In genomic region chr1:25820247-25821111, GRCh38 we compare ENCODE assay signal across 8 cellular contexts. TPM values are rescaled to one million over a fixed set of nuclear protein-coding genes. Genes with fewer than 3 reads are reported as not detected.
DNase-seq lines count a peak whose midpoint lies in the region; ATAC-seq and TF ChIP-seq lines count a peak whose summit lies in the region.

No MANE protein-coding gene starts in this region.

- H3K27ac Mint-ChIP-seq in natural killer cell treated with Interleukin-12 subunit alpha and Interleukin-12 subunit beta and Interleukin-15 and Interleukin-18, amount 100 ng/mL, for 72 hours, result peak overlapping the region; percentile 88 to 93

- H3K27ac ChIP-seq in epithelial cell of prostate (peak overlapping the region; percentile 90), thymus (ENCODE audit: low read depth) (peak overlapping the region; percentile 90)

- H3K36me3 Mint-ChIP-seq in natural killer cell treated with Interleukin-12 subunit alpha and Interleukin-12 subunit beta and Interleukin-15 and Interleukin-18, amount 100 ng/mL, for 72 hours, result no peaks in the 10 kb centered on the region

- peaks cover 30 to 37% of the 10 kb centered on the region in 2 donors for H3K4me1 Mint-ChIP-seq in natural killer cell treated with Interleukin-12 subunit alpha and Interleukin-12 subunit beta and Interleukin-15 and Interleukin-18, amount 100 ng/mL, for 72 hours (ENCODE audit: low read depth in 2 of 2)

- H3K4me3 ChIP-seq in AG10803 (ENCODE audit: low read length) (peak overlapping the region; percentile 89), thymus (ENCODE audit: low read length) (peak overlapping the region; percentile 89)

- ATAC-seq in GM18861 (IDR thresholded peaks at IDR 0.05; ENCODE audit: unreplicated experiment) (peak; percentile 27), HG03064 (IDR thresholded peaks at IDR 0.05; ENCODE audit: low read depth, unreplicated experiment) (peak; percentile 56)
- peak; percentile 80 to 84 for ATAC-seq in natural killer cell treated with Interleukin-12 subunit alpha and Interleukin-12 subunit beta and Interleukin-15 and Interleukin-18, amount 100 ng/mL, for 72 hours

- H3K9me3 Mint-ChIP-seq in natural killer cell treated with Interleukin-12 subunit alpha and Interleukin-12 subunit beta and Interleukin-15 and Interleukin-18, amount 100 ng/mL, for 72 hours, result no peaks in the 10 kb centered on the region

- 1% methylated on average over 67 of the region's 67 CpGs for WGBS in thymus

- peak overlapping the region; percentile 98 for H3K4me3 Mint-ChIP-seq in natural killer cell treated with Interleukin-12 subunit alpha and Interleukin-12 subunit beta and Interleukin-15 and Interleukin-18, amount 100 ng/mL, for 72 hours

- H3K4me1 ChIP-seq in thymus (ENCODE audit: control insufficient read depth, insufficient read depth, low read length), result peaks cover 10% of the 10 kb centered on the region

- no peaks in the 10 kb centered on the region for H3K27me3 ChIP-seq in thymus (ENCODE audit: control insufficient read depth, insufficient read depth)

- peaks cover 2% of the 10 kb centered on the region for H3K9me3 ChIP-seq in thymus (ENCODE audit: control insufficient read depth)

- H3K36me3 ChIP-seq in thymus (ENCODE audit: control insufficient read depth, insufficient read depth), result peaks cover 8% of the 10 kb centered on the region

- no peaks in the 10 kb centered on the region for H3K27me3 Mint-ChIP-seq in natural killer cell treated with Interleukin-12 subunit alpha and Interleukin-12 subunit beta and Interleukin-15 and Interleukin-18, amount 100 ng/mL, for 72 hours

- DNase-seq in AG10803 (ENCODE audit: low read depth) (peak; percentile 61), NOMO-1 treated with DMSO at 0.1 percent for 48 hours (lab: John Stamatoyannopoulos, UW; ENCODE audit: unreplicated experiment) (peak; percentile 66), activated T-cell treated with anti-CD3 and anti-CD28 coated beads for 24 hours (ENCODE audit: low read depth) (peak; percentile 50), epithelial cell of prostate (ENCODE audit: low read depth, low spot score) (peak; percentile 43)
- peak; percentile 84 for DNase-seq in natural killer cell treated with Interleukin-12 subunit alpha and Interleukin-12 subunit beta and Interleukin-15 and Interleukin-18, amount 100 ng/mL, for 72 hours (ENCODE audit: low spot score)

- TF ChIP-seq CTCF in AG10803 (conservative IDR thresholded peaks at IDR 0.05; ENCODE audit: low read length), result no peak

RNA-seq across cellular contexts. Expression of gene MTFR1L, which starts 0.7 kb away (rescaled TPM):
- 10 to 100 TPM; 29.8 to 37.3 TPM for total RNA-seq in natural killer cell treated with Interleukin-12 subunit alpha and Interleukin-12 subunit beta and Interleukin-15 and Interleukin-18, amount 100 ng/mL, for 72 hours
- polyA plus RNA-seq in thymus, result 53.9 TPM

RNA-seq across cellular contexts. Expression of gene SELENON, which starts 20.5 kb away (rescaled TPM):
- 1 to 10 TPM; 6.6 to 9.6 TPM for total RNA-seq in natural killer cell treated with Interleukin-12 subunit alpha and Interleukin-12 subunit beta and Interleukin-15 and Interleukin-18, amount 100 ng/mL, for 72 hours
- 17.4 TPM for polyA plus RNA-seq in thymus

RNA-seq across cellular contexts. Expression of gene AUNIP, which starts 38.8 kb away (rescaled TPM):
- total RNA-seq in natural killer cell treated with Interleukin-12 subunit alpha and Interleukin-12 subunit beta and Interleukin-15 and Interleukin-18, amount 100 ng/mL, for 72 hours, result 10 to 100 TPM in 1 of 2 donors, 1 to 10 TPM in 1; 4.2 to 15.1 TPM
- polyA plus RNA-seq in thymus, result 0.59 TPM

RNA-seq across cellular contexts. Expression of gene PAQR7, which starts 55.0 kb away (rescaled TPM):
- 1 to 10 TPM; 5.2 to 6.3 TPM for total RNA-seq in natural killer cell treated with Interleukin-12 subunit alpha and Interleukin-12 subunit beta and Interleukin-15 and Interleukin-18, amount 100 ng/mL, for 72 hours
- polyA plus RNA-seq in thymus, result 2.9 TPM

Comparison
In these comparisons a context has a peak if more than half of its experiments do, and no peak if none do; other contexts are left out.
1. Peak in every context shown above with its lines: DNase-seq, ATAC-seq, H3K4me3 ChIP-seq and H3K27ac ChIP-seq.
2. ATAC-seq: peak in every context shown above with its lines; median percentile 82 in natural killer cell treated with Interleukin-12 subunit alpha and Interleukin-12 subunit beta and Interleukin-15 and Interleukin-18, amount 100 ng/mL, for 72 hours; 56 in HG03064; 27 in GM18861.